Comparison of ENCODE assay signal across 4 cellular contexts in genomic region chr5:177813026-177813425, GRCh38. TPM values are rescaled to one million over a fixed set of nuclear protein-coding genes. Genes with fewer than 3 reads are reported as not detected.
"Had no signal": no experiment of that assay in that cellular context is flagged by ENCODE, and none has a peak within 500 bp of the region (broad histone marks: within the 10 kb centered on the region; RNA-seq: fewer than 3 reads in every experiment).

No MANE protein-coding gene starts in this region.

RNA-seq across cellular contexts. Expression of gene FAM153A, which starts 30.3 kb away (rescaled TPM):
- total RNA-seq: astrocyte, LHCN-M2, NCI-H460, RPMI7951 had no signal
